32 cellular contexts compared by ENCODE assay signal in the genomic region with DNA sequence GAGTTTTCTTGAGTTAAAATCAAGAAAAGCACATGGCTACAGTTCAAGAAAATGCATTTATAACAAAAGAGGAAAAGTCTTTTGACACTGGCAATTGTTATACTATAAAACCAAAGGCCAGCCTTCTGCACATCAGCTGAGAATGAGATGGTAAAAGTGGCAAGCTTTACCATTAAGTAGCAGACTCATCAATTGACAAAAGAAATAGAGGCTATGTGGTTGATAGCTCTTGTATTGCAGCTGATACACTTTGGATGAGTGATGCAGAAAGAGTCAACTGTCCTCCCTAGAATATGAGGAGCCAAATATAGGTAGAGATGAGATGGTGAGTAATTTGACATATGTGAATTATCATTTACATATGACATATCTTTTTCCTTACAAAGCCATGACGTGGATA.
"Had no signal": no experiment of that assay in that cellular context is flagged by ENCODE, and none has a peak within 500 bp of the region (broad histone marks: within the 10 kb centered on the region; RNA-seq: fewer than 3 reads in every experiment).

No MANE protein-coding gene starts in this region.

- H3K36me3 Mint-ChIP-seq: naive thymus-derived CD8-positive, alpha-beta T cell; neural progenitor cell; stimulated activated memory B cell treated with anti-CD40 and anti-IgM and Interleukin-4, amounts not matched to agents 10 μg/mL and 1 μg/mL and 100 μg/mL, for 72 hours; type B pancreatic cell had no signal

- H3K27ac ChIP-seq: neural progenitor cell, ovary, parathyroid adenoma, psoas muscle, skin epidermis, spleen, suprapubic skin, testis, tibial artery, transverse colon, upper lobe of right lung, uterus had no signal

- H3K4me2 ChIP-seq: neural progenitor cell, smooth muscle cell had no signal

- H3K9me3 ChIP-seq: ovary, psoas muscle, suprapubic skin, testis, tibial artery, transverse colon, upper lobe of right lung, uterus had no signal

- H3K9me3 Mint-ChIP-seq: nephron progenitor cell, neural progenitor cell, type B pancreatic cell had no signal

- H3K4me3 Mint-ChIP-seq: naive thymus-derived CD8-positive, alpha-beta T cell; natural killer cell treated with Interleukin-12 subunit alpha and Interleukin-12 subunit beta and Interleukin-15 and Interleukin-18, amount 100 ng/mL, for 72 hours; nephron progenitor cell; neural progenitor cell; stimulated activated memory B cell treated with anti-CD40 and anti-IgM and Interleukin-4, amounts not matched to agents 10 μg/mL and 1 μg/mL and 100 μg/mL, for 72 hours; stimulated activated naive CD8-positive, alpha-beta T cell treated with anti-CD3 and anti-CD28 coated beads, Interleukin-15, amount 100 ng/mL, for 72 hours; type B pancreatic cell had no signal

- H2AFZ ChIP-seq: neural progenitor cell, parathyroid adenoma had no signal

- DNase-seq: naive thymus-derived CD8-positive, alpha-beta T cell; nephron progenitor cell; occipital lobe; ovary; posterior cingulate gyrus; psoas muscle; right cardiac atrium; spleen; stimulated activated CD4-positive, alpha-beta T cell treated with anti-CD3 and anti-CD28 coated beads, Interleukin-12 subunit alpha, Interleukin-12 subunit beta, amount 100 ng/mL, for 4 hours; stimulated activated CD4-positive, alpha-beta T cell treated with anti-CD3 and anti-CD28 coated beads, Interleukin-1b, Interleukin-23, amount 100 ng/mL, for 48 hours; stimulated activated CD4-positive, alpha-beta T cell treated with anti-CD3 and anti-CD28 coated beads, Interleukin-4, amount 100 ng/mL, for 1 hour; stimulated activated CD4-positive, alpha-beta T cell treated with anti-CD3 and anti-CD28 coated beads, Interleukin-4, amount 100 ng/mL, for 4 hours; stimulated activated CD8-positive, alpha-beta memory T cell treated with anti-CD3 and anti-CD28 coated beads, Interleukin-4, amount 100 ng/mL, for 48 hours; stimulated activated naive CD4-positive, alpha-beta T cell; stimulated activated naive CD8-positive, alpha-beta T cell treated with anti-CD3 and anti-CD28 coated beads, Interleukin-15, amount 100 ng/mL, for 72 hours; stimulated activated naive CD8-positive, alpha-beta T cell treated with anti-CD3 and anti-CD28 coated beads, Interleukin-15, Interleukin-2, amounts not matched to agents 100 U/mL and 50 U/mL, for 24 hours; substantia nigra; testis; tibial artery; transverse colon; upper lobe of right lung; uterus had no signal

- H3K4me3 ChIP-seq: neural progenitor cell, ovary, psoas muscle, skin epidermis, smooth muscle cell, spleen, suprapubic skin, testis, tibial artery, transverse colon, upper lobe of right lung, uterus had no signal

- H3K27ac Mint-ChIP-seq: naive thymus-derived CD8-positive, alpha-beta T cell; natural killer cell treated with Interleukin-12 subunit alpha and Interleukin-12 subunit beta and Interleukin-15 and Interleukin-18, amount 100 ng/mL, for 72 hours; nephron progenitor cell; neural progenitor cell; progenitor cell of endocrine pancreas; stimulated activated memory B cell treated with anti-CD40 and anti-IgM and Interleukin-4, amounts not matched to agents 10 μg/mL and 1 μg/mL and 100 μg/mL, for 72 hours; stimulated activated naive CD8-positive, alpha-beta T cell treated with anti-CD3 and anti-CD28 coated beads, Interleukin-15, amount 100 ng/mL, for 72 hours; type B pancreatic cell had no signal

- H3K27me3 ChIP-seq: neural progenitor cell, ovary, spleen, suprapubic skin, testis, tibial artery, transverse colon, upper lobe of right lung, uterus had no signal

- H3K4me1 Mint-ChIP-seq: naive thymus-derived CD8-positive, alpha-beta T cell; nephron progenitor cell; neural progenitor cell; stimulated activated memory B cell treated with anti-CD40 and anti-IgM and Interleukin-4, amounts not matched to agents 10 μg/mL and 1 μg/mL and 100 μg/mL, for 72 hours; stimulated activated naive CD8-positive, alpha-beta T cell treated with anti-CD3 and anti-CD28 coated beads, Interleukin-15, amount 100 ng/mL, for 72 hours had no signal

- H3K79me2 ChIP-seq: parathyroid adenoma had no signal

- H3K4me1 ChIP-seq: neural progenitor cell, parathyroid adenoma, psoas muscle, spleen, suprapubic skin, testis, tibial artery, transverse colon, upper lobe of right lung, uterus had no signal

- H3K27me3 Mint-ChIP-seq: naive thymus-derived CD8-positive, alpha-beta T cell; natural killer cell treated with Interleukin-12 subunit alpha and Interleukin-12 subunit beta and Interleukin-15 and Interleukin-18, amount 100 ng/mL, for 72 hours; progenitor cell of endocrine pancreas; stimulated activated memory B cell treated with anti-CD40 and anti-IgM and Interleukin-4, amounts not matched to agents 10 μg/mL and 1 μg/mL and 100 μg/mL, for 72 hours; stimulated activated naive CD8-positive, alpha-beta T cell treated with anti-CD3 and anti-CD28 coated beads, Interleukin-15, amount 100 ng/mL, for 72 hours; type B pancreatic cell had no signal

- ATAC-seq: naive thymus-derived CD8-positive, alpha-beta T cell; natural killer cell treated with Interleukin-12 subunit alpha and Interleukin-12 subunit beta and Interleukin-15 and Interleukin-18, amount 100 ng/mL, for 72 hours; psoas muscle; right cardiac atrium; sciatic nerve; stimulated activated memory B cell treated with anti-CD40 and anti-IgM and Interleukin-4, amounts not matched to agents 10 μg/mL and 1 μg/mL and 100 μg/mL, for 72 hours; stimulated activated naive CD8-positive, alpha-beta T cell treated with anti-CD3 and anti-CD28 coated beads, Interleukin-15, amount 100 ng/mL, for 72 hours; stimulated activated naive CD8-positive, alpha-beta T cell treated with anti-CD3 and anti-CD28 coated beads, Interleukin-15, Interleukin-2, amounts not matched to agents 100 U/mL and 50 U/mL, for 24 hours; upper lobe of right lung had no signal

- H3K36me3 ChIP-seq: neural progenitor cell, ovary, spleen, suprapubic skin, tibial artery, transverse colon, upper lobe of right lung, uterus had no signal
